ENCODE assay signal across 1 cellular context in genomic region chr5:60843693-60844428, GRCh38.
A peak's percentile ranks its signal among the peaks of the same experiment; 100 is the strongest.
TF ChIP-seq lines count a peak whose summit lies in the region.

TSS of gene ELOVL7 (minus strand) at chr5:60844269. CDS start at chr5:60787397, 56,872 bp downstream.

TF ChIP-seq in HepG2, 621 proteins besides CTCF, POLR2A, EP300 and RAD21 (continued from another document and continues in another):
- peak; percentile 73 to 96; a peak in 3 of 4 replicates for TF ChIP-seq HMGXB4 (CRISPR knock-in tag; IDR thresholded peaks at IDR 0.05; ENCODE audit: borderline replicate concordance in 1 of 2, low read depth in 1 of 2)
- TF ChIP-seq ZNF687 (CRISPR knock-in tag; IDR thresholded peaks at IDR 0.05) = peak; percentile 79
- TF ChIP-seq NCOA2 (CRISPR knock-in tag; IDR thresholded peaks at IDR 0.05) = no peak
- TF ChIP-seq MBD4 (IDR thresholded peaks at IDR 0.05; ENCODE audit: borderline replicate concordance, low read length) = no peak
- TF ChIP-seq MTF2 (CRISPR knock-in tag; IDR thresholded peaks at IDR 0.05; ENCODE audit: borderline replicate concordance) = no peak; the same call in 1 of the 2 replicates
- TF ChIP-seq ZNF609 (CRISPR knock-in tag; IDR thresholded peaks at IDR 0.05; ENCODE audit: borderline replicate concordance) = no peak
- no peak for TF ChIP-seq NCOR1 (IDR thresholded peaks at IDR 0.05; ENCODE audit: borderline replicate concordance, low read length)
- 0 out of 2 replicates have a peak, but pooled peaks have one; percentile 50 for TF ChIP-seq ZNF510 (CRISPR knock-in tag; IDR thresholded peaks at IDR 0.05; ENCODE audit: low read depth)
- no peak for TF ChIP-seq HIVEP1 (CRISPR knock-in tag; IDR thresholded peaks at IDR 0.05)
- no peak for TF ChIP-seq SETDB1 (CRISPR knock-in tag; IDR thresholded peaks at IDR 0.05; ENCODE audit: borderline replicate concordance)
- no peak for TF ChIP-seq CENPBD1 (CRISPR knock-in tag; IDR thresholded peaks at IDR 0.05; ENCODE audit: borderline replicate concordance, low read depth)
- no peak for TF ChIP-seq FOXJ3 (CRISPR knock-in tag; IDR thresholded peaks at IDR 0.05; ENCODE audit: borderline replicate concordance)
- TF ChIP-seq CEBPZ (IDR thresholded peaks at IDR 0.05; ENCODE audit: low read length) = no peak
- no peak for TF ChIP-seq SMYD3 (CRISPR knock-in tag; IDR thresholded peaks at IDR 0.05)
- TF ChIP-seq BCLAF1 (IDR thresholded peaks at IDR 0.05) = no peak
- peak; percentile 51; the same call in 1 of the 2 replicates for TF ChIP-seq ZNF564 (CRISPR knock-in tag; IDR thresholded peaks at IDR 0.05)
- no peak for TF ChIP-seq HHEX (CRISPR knock-in tag; IDR thresholded peaks at IDR 0.05)
- TF ChIP-seq ZNF777 (CRISPR knock-in tag; IDR thresholded peaks at IDR 0.05) = peak; percentile 67; the same call in 1 of the 2 replicates
- no peak for TF ChIP-seq ZNF646 (CRISPR knock-in tag; IDR thresholded peaks at IDR 0.05)
- no peak; the same call in 1 of the 2 replicates for TF ChIP-seq HOXA5 (CRISPR knock-in tag; IDR thresholded peaks at IDR 0.05)
- TF ChIP-seq ZBTB39 (CRISPR knock-in tag; IDR thresholded peaks at IDR 0.05) = no peak
- 0 out of 2 replicates have a peak, but pooled peaks have one; percentile 52 for TF ChIP-seq ZNF30 (CRISPR knock-in tag; IDR thresholded peaks at IDR 0.05)
